Comparison of ENCODE assay signal across 19 cellular contexts in genomic region chr15:32942286-32942927, GRCh38.
"Had no signal": no experiment of that assay in that cellular context is flagged by ENCODE, and none has a peak within 500 bp of the region (broad histone marks: within the 10 kb centered on the region; RNA-seq: fewer than 3 reads in every experiment).

No MANE protein-coding gene starts in this region.

- H3K9me3 ChIP-seq: ascending aorta, heart right ventricle, pancreas, tibial nerve, uterus had no signal

- ATAC-seq: activated CD8-positive, alpha-beta T cell treated with anti-CD3 and anti-CD28 coated beads for 36 hours; activated naive CD8-positive, alpha-beta T cell treated with anti-CD3 and anti-CD28 coated beads, Interleukin-2, amount 50 U/mL, for 24 hours; left colon; pancreas; stimulated activated effector memory CD8-positive, alpha-beta T cell treated with anti-CD3 and anti-CD28 coated beads, Interleukin-12 subunit alpha, Interleukin-12 subunit beta, amount 100 ng/mL, for 72 hours; WTC11 had no signal

- H3K4me3 ChIP-seq: ascending aorta, heart right ventricle, neural progenitor cell, pancreas, tibial nerve, uterus had no signal

- H3K27me3 ChIP-seq: ascending aorta, heart right ventricle, neural progenitor cell, tibial nerve, uterus had no signal

- FAIRE-seq: bronchial epithelial cell, endometrium, pancreas had no signal

- H3K4me1 ChIP-seq: neural progenitor cell, pancreas, tibial nerve, uterus had no signal

- DNase-seq: activated CD4-positive, alpha-beta T cell treated with anti-CD3 and anti-CD28 coated beads for 48 hours; activated CD8-positive, alpha-beta T cell treated with anti-CD3 and anti-CD28 coated beads for 36 hours; activated naive CD4-positive, alpha-beta T cell; activated naive CD8-positive, alpha-beta T cell treated with anti-CD3 and anti-CD28 coated beads, Interleukin-2, amount 50 U/mL, for 24 hours; activated T-cell treated with anti-CD3 and anti-CD28 coated beads, Interleukin-2, amount 50 U/mL, for 48 hours; foreskin melanocyte; heart right ventricle; left colon; naive B cell; pancreas; T-helper 2 cell; uterus had no signal

- H3K36me3 ChIP-seq: ascending aorta, heart right ventricle, neural progenitor cell, pancreas, tibial nerve, uterus had no signal

- H3K27ac ChIP-seq: ascending aorta, heart right ventricle, neural progenitor cell, pancreas, tibial nerve, uterus had no signal

- H3K9ac ChIP-seq: neural progenitor cell had no signal
